In genomic region chr2:82478641-82479040, GRCh38 we compare ENCODE assay signal across 26 cellular contexts.
"Had no signal": no experiment of that assay in that cellular context is flagged by ENCODE, and none has a peak within 500 bp of the region (broad histone marks: within the 10 kb centered on the region; RNA-seq: fewer than 3 reads in every experiment).

No MANE protein-coding gene starts in this region.

- DNase-seq: activated CD4-positive, alpha-beta T cell treated with anti-CD3 and anti-CD28 coated beads, Interleukin-2, amount 50 U/mL, for 1 hour; activated CD4-positive, CD25-positive, alpha-beta regulatory T cell treated with anti-CD3 and anti-CD28 coated beads, Interleukin-2, amount 50 U/mL, for 72 hours; activated CD8-positive, alpha-beta T cell treated with anti-CD3 and anti-CD28 coated beads, Interleukin-2, amount 10 ng/mL, durations not matched to agents 7 days and 5 days; activated gamma-delta T cell treated with Interleukin-2 at 50 U/mL for 16 hours; activated T-cell treated with anti-CD3 and anti-CD28 coated beads, Interleukin-2, amount 50 U/mL, for 1 hour; brain microvascular endothelial cell; caudate nucleus; dorsolateral prefrontal cortex; effector memory CD8-positive, alpha-beta T cell; head of caudate nucleus; hypothalamus; nephron progenitor cell; occipital lobe; posterior cingulate gyrus; small intestine; stomach; T-helper 17 cell; WERI-Rb-1 had no signal

- H3K9me3 ChIP-seq: ascending aorta, stomach, suprapubic skin, vagina had no signal

- H3K27me3 ChIP-seq: ascending aorta, brain microvascular endothelial cell, dorsolateral prefrontal cortex, esophagus muscularis mucosa, stomach, suprapubic skin, tibial nerve, vagina had no signal

- H3K36me3 ChIP-seq: ascending aorta, brain microvascular endothelial cell, esophagus muscularis mucosa, stomach, suprapubic skin, tibial nerve, vagina, WERI-Rb-1 had no signal

- ATAC-seq: activated CD8-positive, alpha-beta T cell treated with anti-CD3 and anti-CD28 coated beads, Interleukin-2, amount 10 ng/mL, durations not matched to agents 7 days and 5 days; activated naive CD4-positive, alpha-beta T cell treated with anti-CD3 and anti-CD28 coated beads, Interleukin-2, amount 50 U/mL, for 72 hours; effector memory CD8-positive, alpha-beta T cell; sciatic nerve; stimulated activated memory B cell treated with anti-CD40 and anti-IgM and Interleukin-4, amounts not matched to agents 10 μg/mL and 1 μg/mL and 100 μg/mL, for 72 hours; T-helper 17 cell had no signal

- H3K4me1 ChIP-seq: ascending aorta, esophagus muscularis mucosa, stomach, suprapubic skin, tibial nerve, vagina had no signal

- H3K4me3 ChIP-seq: ascending aorta, dorsolateral prefrontal cortex, esophagus muscularis mucosa, stomach, suprapubic skin, tibial nerve, vagina had no signal

- H3K27ac ChIP-seq: ascending aorta, brain microvascular endothelial cell, dorsolateral prefrontal cortex, esophagus muscularis mucosa, stomach, suprapubic skin, tibial nerve, vagina, WERI-Rb-1 had no signal
